8 cellular contexts compared by ENCODE assay signal in the genomic region with DNA sequence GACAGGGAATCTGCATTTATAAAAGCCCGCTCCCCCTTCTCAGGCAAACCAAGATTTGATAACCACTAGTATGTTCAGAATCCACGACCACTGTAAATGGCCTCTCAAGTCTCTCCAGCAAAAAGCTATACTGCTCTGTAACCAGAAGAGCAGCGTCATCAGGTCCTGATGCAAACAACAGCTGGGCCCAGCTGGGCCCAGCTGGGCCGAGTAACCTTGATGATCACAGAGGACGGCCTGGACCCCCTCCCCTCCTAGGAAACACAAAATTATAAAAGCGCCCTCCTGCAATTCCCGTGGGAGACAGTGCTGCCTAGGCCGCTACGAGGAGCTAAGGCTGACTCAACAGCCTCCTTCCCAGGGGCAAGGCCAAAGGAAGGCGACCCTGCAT. TPM values are rescaled to one million over a fixed set of nuclear protein-coding genes. Genes with fewer than 3 reads are reported as not detected.
DNase-seq lines count a peak whose midpoint lies in the region; ATAC-seq, FAIRE-seq and TF ChIP-seq lines count a peak whose summit lies in the region.

No MANE protein-coding gene starts in this region.

- no CpG with 5 or more reads among the region's 10 CpGs for WGBS in neuronal stem cell (ENCODE audit: extremely low coverage in 2 of 2, insufficient read length in 2 of 2, insufficient replicate concordance in 1 of 2), 2 donors

- no peak for TF ChIP-seq CTCF in NB4 (IDR thresholded peaks at IDR 0.05; ENCODE audit: low read depth, low read length)

- H3K18ac ChIP-seq in neuronal stem cell (ENCODE audit: low read length): peak overlapping the region; percentile 92

- TF ChIP-seq POLR2A in NB4 (IDR thresholded peaks at IDR 0.05; ENCODE audit: extremely low read depth, insufficient read length) (no peak), H54 (IDR thresholded peaks at IDR 0.05; ENCODE audit: low read depth, low read length) (no peak)

- peaks cover 6% of the 10 kb centered on the region for H3K79me1 ChIP-seq in neuronal stem cell (ENCODE audit: low read depth, low read length)

- no peak overlapping the region for H2BK12ac ChIP-seq in neuronal stem cell (ENCODE audit: low read length)

- peak overlapping the region; percentile 91 for H2AFZ ChIP-seq in neuronal stem cell (ENCODE audit: low read length)

- FAIRE-seq in H54 (lab: Jason Lieb, UNC): no peak

- no peak overlapping the region for H4K91ac ChIP-seq in neuronal stem cell (ENCODE audit: low read depth, low read length, poor library complexity)

- H3K23ac ChIP-seq in neuronal stem cell (ENCODE audit: low read depth, low read length, poor library complexity): peak overlapping the region; percentile 82

- H3K4me1 ChIP-seq in endocrine pancreas (ENCODE audit: control insufficient read depth, insufficient read depth, low read length) (peaks cover 31% of the 10 kb centered on the region), neuronal stem cell (ENCODE audit: control insufficient read depth in 2 of 2, insufficient read depth in 1 of 2, low read depth in 1 of 2, low read length in 2 of 2) (peaks cover 6 to 27% of the 10 kb centered on the region in 2 donors)

- H3K14ac ChIP-seq in neuronal stem cell (ENCODE audit: low read length): no peak overlapping the region

- no peak overlapping the region for H2AK5ac ChIP-seq in neuronal stem cell (ENCODE audit: low read depth, low read length)

- DNase-seq in NB4 (ENCODE audit: low read depth): no peak
- no peak for DNase-seq in neuronal stem cell (ENCODE audit: low spot score)
- DNase-seq in NCI-H1092 (lab: John Stamatoyannopoulos, UW): no peak
- DNase-seq in activated CD4-positive, CD25-positive, alpha-beta regulatory T cell (lab: John Stamatoyannopoulos, UW): no peak
- DNase-seq in H54 (ENCODE audit: insufficient read length, low spot score): no peak
- no peak for DNase-seq in NCI-H1436 treated with DMSO at 0.1 percent for 48 hours (lab: John Stamatoyannopoulos, UW)

- ATAC-seq in GM19463 (IDR thresholded peaks at IDR 0.05; ENCODE audit: unreplicated experiment): peak; percentile 0

- no peak overlapping the region for H2BK120ac ChIP-seq in neuronal stem cell (ENCODE audit: low read depth, low read length)

- H3K27ac ChIP-seq in neuronal stem cell (replicated peaks; ENCODE audit: low read length): no peak overlapping the region

- H2BK15ac ChIP-seq in neuronal stem cell (ENCODE audit: low read length): no peak overlapping the region

- H3K36me3 ChIP-seq in endocrine pancreas (ENCODE audit: control insufficient read depth, insufficient read depth, low read length) (no peaks in the 10 kb centered on the region), neuronal stem cell (replicated peaks in 1 of 2; ENCODE audit: control insufficient read depth in 2 of 2, insufficient read depth in 2 of 2, low read length in 2 of 2) (peaks cover 0 to 30% of the 10 kb centered on the region in 2 donors)

- H3K9me3 ChIP-seq in endocrine pancreas (ENCODE audit: control insufficient read depth, low read length): no peaks in the 10 kb centered on the region
- H3K9me3 ChIP-seq in neuronal stem cell (replicated peaks in 1 of 2; ENCODE audit: control insufficient read depth in 2 of 2, insufficient read depth in 1 of 2, low read depth in 1 of 2, low read length in 2 of 2): no peaks in the 10 kb centered on the region

- no peak overlapping the region for H2BK5ac ChIP-seq in neuronal stem cell (ENCODE audit: low read length)

- no peak overlapping the region for H3K4ac ChIP-seq in neuronal stem cell (ENCODE audit: low read length)

- H3K4me2 ChIP-seq in neuronal stem cell (ENCODE audit: insufficient read depth, low read length, poor library complexity, severe bottlenecking): peak overlapping the region; percentile 98

- H3K4me3 ChIP-seq in NB4 (ENCODE audit: low read depth, low read length): peak overlapping the region; percentile 76
- peak overlapping the region; percentile 47 for H3K4me3 ChIP-seq in endocrine pancreas (ENCODE audit: control insufficient read depth, insufficient read depth, low read length)
- H3K4me3 ChIP-seq in neuronal stem cell (ENCODE audit: low read length in 2 of 2): peak overlapping the region; percentile 80 to 100

- H4K8ac ChIP-seq in neuronal stem cell (ENCODE audit: low read depth, low read length): no peak overlapping the region

- H3K27me3 ChIP-seq in endocrine pancreas (ENCODE audit: control insufficient read depth, insufficient read depth, low read length) (no peaks in the 10 kb centered on the region), neuronal stem cell (ENCODE audit: control insufficient read depth in 3 of 3, insufficient read depth in 3 of 3, low read depth in 1 of 3, low read length in 3 of 3) (no peaks in the 10 kb centered on the region)

- H3K9ac ChIP-seq in endocrine pancreas (ENCODE audit: control insufficient read depth, insufficient read depth, low read length) (peak overlapping the region; percentile 65), neuronal stem cell (ENCODE audit: low read depth, low read length, poor library complexity) (no peak overlapping the region)

RNA-seq across cellular contexts. Expression of gene ADO, which starts 0.5 kb away (rescaled TPM):
- 20.4 TPM for polyA plus RNA-seq in neuronal stem cell (2013, experiment 1 of 2)
- 21.1 TPM for polyA plus RNA-seq in neuronal stem cell (2013, experiment 2 of 2)

RNA-seq across cellular contexts. Expression of gene EGR2, which starts 12.2 kb away (rescaled TPM):
- 0.86 TPM for polyA plus RNA-seq in neuronal stem cell (2013, experiment 1 of 2)
- 0.73 TPM for polyA plus RNA-seq in neuronal stem cell (2013, experiment 2 of 2)
